In the genomic region with DNA sequence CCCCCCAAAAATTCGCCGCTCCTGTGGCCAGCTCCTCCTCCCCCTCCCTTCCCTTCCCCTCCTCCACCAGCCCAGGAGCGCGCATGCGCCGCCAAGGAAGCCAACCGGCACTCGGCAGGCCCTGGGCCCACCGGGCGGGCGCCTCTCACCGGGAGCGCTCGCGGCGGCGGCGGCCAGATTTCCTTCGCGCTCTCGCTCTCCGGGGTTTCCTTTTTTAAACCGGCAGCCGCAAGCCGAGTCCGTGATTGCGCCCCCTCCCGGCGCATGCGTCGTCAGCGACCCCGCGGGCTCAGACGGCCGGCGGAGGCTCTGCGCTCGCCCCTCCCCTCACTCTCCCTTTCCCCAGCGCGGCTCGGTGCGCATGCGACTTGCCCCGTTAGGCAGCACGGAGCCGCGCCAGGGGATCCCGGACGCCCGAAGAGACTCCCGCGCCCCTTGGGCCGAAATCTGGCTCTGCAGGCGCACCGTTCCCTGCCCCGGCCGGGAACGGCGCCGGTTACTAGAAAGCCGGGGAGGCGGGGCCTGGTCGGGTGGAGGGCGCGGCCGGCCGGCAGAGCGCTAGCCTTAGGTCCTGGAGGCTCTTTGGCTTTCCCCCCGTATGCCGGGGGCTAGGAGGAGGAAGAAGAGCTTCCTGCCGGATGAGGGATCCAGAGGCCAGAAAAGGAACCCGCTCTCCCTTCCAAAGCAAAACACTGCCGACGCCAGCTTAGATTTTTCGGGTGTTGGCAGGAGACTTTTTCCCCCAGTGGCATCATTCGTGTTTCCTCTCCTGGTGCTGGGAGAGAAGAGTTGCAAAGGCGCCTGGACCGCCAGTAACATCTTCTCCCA, we compare ENCODE assay signal across 8 cellular contexts. TPM values are rescaled to one million over a fixed set of nuclear protein-coding genes. Genes with fewer than 3 reads are reported as not detected.
DNase-seq lines count a peak whose midpoint lies in the region; ATAC-seq and TF ChIP-seq lines count a peak whose summit lies in the region.

A gene with protein sequence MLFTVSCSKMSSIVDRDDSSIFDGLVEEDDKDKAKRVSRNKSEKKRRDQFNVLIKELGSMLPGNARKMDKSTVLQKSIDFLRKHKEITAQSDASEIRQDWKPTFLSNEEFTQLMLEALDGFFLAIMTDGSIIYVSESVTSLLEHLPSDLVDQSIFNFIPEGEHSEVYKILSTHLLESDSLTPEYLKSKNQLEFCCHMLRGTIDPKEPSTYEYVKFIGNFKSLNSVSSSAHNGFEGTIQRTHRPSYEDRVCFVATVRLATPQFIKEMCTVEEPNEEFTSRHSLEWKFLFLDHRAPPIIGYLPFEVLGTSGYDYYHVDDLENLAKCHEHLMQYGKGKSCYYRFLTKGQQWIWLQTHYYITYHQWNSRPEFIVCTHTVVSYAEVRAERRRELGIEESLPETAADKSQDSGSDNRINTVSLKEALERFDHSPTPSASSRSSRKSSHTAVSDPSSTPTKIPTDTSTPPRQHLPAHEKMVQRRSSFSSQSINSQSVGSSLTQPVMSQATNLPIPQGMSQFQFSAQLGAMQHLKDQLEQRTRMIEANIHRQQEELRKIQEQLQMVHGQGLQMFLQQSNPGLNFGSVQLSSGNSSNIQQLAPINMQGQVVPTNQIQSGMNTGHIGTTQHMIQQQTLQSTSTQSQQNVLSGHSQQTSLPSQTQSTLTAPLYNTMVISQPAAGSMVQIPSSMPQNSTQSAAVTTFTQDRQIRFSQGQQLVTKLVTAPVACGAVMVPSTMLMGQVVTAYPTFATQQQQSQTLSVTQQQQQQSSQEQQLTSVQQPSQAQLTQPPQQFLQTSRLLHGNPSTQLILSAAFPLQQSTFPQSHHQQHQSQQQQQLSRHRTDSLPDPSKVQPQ (minus strand): TSS at position 277 of the 828 bp plus-strand sequence. CDS start 64,124 bp downstream, outside the sequence.

- peak within 1 kb of the TSS; percentile 92 to 99 (median 96) for H3K4me3 Mint-ChIP-seq in CD4-positive, alpha-beta memory T cell
- H3K4me3 Mint-ChIP-seq in activated CD8-positive, alpha-beta T cell treated with anti-CD3 and anti-CD28 coated beads, Interleukin-2, amount 10 ng/mL, durations not matched to agents 7 days and 5 days = peak within 1 kb of the TSS; percentile 88

- H3K27me3 Mint-ChIP-seq in CD4-positive, alpha-beta memory T cell = no peaks in the 10 kb centered on the region
- H3K27me3 Mint-ChIP-seq in activated CD8-positive, alpha-beta T cell treated with anti-CD3 and anti-CD28 coated beads, Interleukin-2, amount 10 ng/mL, durations not matched to agents 7 days and 5 days (ENCODE audit: low read depth) = peaks cover 20% of the 10 kb centered on the region

- intact Hi-C loops in CD4-positive, alpha-beta memory T cell (cut with micrococcal nuclease) = loop anchor here (1.0 to 10.0 kb wide), 11 partner anchors 65 to 1430 kb away; a partner anchor contains a TSS

- H3K9me3 ChIP-seq in CD4-positive, alpha-beta memory T cell (ENCODE audit: control insufficient read depth in 1 of 2, low read length in 2 of 2) = no peaks in the 10 kb centered on the region
- H3K9me3 ChIP-seq in ectodermal cell (ENCODE audit: control insufficient read depth, low read length) = no peaks in the 10 kb centered on the region
- no peaks in the 10 kb centered on the region for H3K9me3 ChIP-seq in lung (ENCODE audit: control insufficient read depth in 2 of 2, insufficient read depth in 1 of 2, low read length in 1 of 2)

- POLR2A ChIA-PET in CD4-positive, alpha-beta memory T cell (lab: Charles Lee; ENCODE audit: partially characterized antibody) = interaction anchor here (0.8 to 3.2 kb wide), 15 partner anchors 9 to 1431 kb away, joined by 3 to 53 read pairs (median 8); a partner anchor contains a TSS
- POLR2A ChIA-PET in activated CD8-positive, alpha-beta T cell treated with anti-CD3 and anti-CD28 coated beads, Interleukin-2, amount 10 ng/mL, durations not matched to agents 7 days and 5 days (lab: Charles Lee) = interaction anchor here (1.8 kb wide), 1 partner anchor 201 kb away, joined by 9 read pairs; a partner anchor contains a TSS

- ATAC-seq in GM19397 (IDR thresholded peaks at IDR 0.05; ENCODE audit: unreplicated experiment) (peak; percentile 79), HG03565 (IDR thresholded peaks at IDR 0.05; ENCODE audit: unreplicated experiment) (peak; percentile 67), lung (ENCODE audit: insufficient read depth, low FRiP score) (peak; percentile 89)
- peak; percentile 80 for ATAC-seq in activated CD8-positive, alpha-beta T cell treated with anti-CD3 and anti-CD28 coated beads, Interleukin-2, amount 10 ng/mL, durations not matched to agents 7 days and 5 days

- H3K27me3 ChIP-seq in CD4-positive, alpha-beta memory T cell (ENCODE audit: insufficient read depth, low read length) = no peaks in the 10 kb centered on the region
- H3K27me3 ChIP-seq in ectodermal cell (ENCODE audit: control insufficient read depth, insufficient read depth, low read length, poor library complexity, severe bottlenecking) (no peaks in the 10 kb centered on the region), lung (ENCODE audit: control insufficient read depth, insufficient read depth) (no peaks in the 10 kb centered on the region)

- CTCF ChIA-PET in CD4-positive, alpha-beta memory T cell (lab: Charles Lee; ENCODE audit: partially characterized antibody) = interaction anchor here (0.6 to 3.0 kb wide), 7 partner anchors 8 to 1431 kb away, joined by 3 to 20 read pairs (median 4); a partner anchor contains a TSS
- CTCF ChIA-PET in activated CD8-positive, alpha-beta T cell treated with anti-CD3 and anti-CD28 coated beads, Interleukin-2, amount 10 ng/mL, durations not matched to agents 7 days and 5 days (lab: Charles Lee) = interaction anchor here (1.0 to 1.5 kb wide), 2 partner anchors 10 to 12 kb away, joined by 3 to 5 read pairs; no protein-coding TSS in a partner anchor

- H3K4me1 Mint-ChIP-seq in CD4-positive, alpha-beta memory T cell = peaks cover 32 to 67% (median 42%) of the 10 kb centered on the region in 4 donors
- peaks cover 45% of the 10 kb centered on the region for H3K4me1 Mint-ChIP-seq in activated CD8-positive, alpha-beta T cell treated with anti-CD3 and anti-CD28 coated beads, Interleukin-2, amount 10 ng/mL, durations not matched to agents 7 days and 5 days (ENCODE audit: low read depth)

- peak; percentile 85 to 87 (median 85) for DNase-seq in CD4-positive, alpha-beta memory T cell
- DNase-seq in NCI-H748 treated with DMSO at 0.1 percent for 48 hours (lab: John Stamatoyannopoulos, UW) (peak; percentile 59), lung (ENCODE audit: low spot score) (peak; percentile 91)
- peak; percentile 81 for DNase-seq in activated CD8-positive, alpha-beta T cell treated with anti-CD3 and anti-CD28 coated beads, Interleukin-2, amount 10 ng/mL, durations not matched to agents 7 days and 5 days
- peak; percentile 69 to 80 (median 71) for DNase-seq in stimulated activated CD4-positive, alpha-beta T cell treated with anti-CD3 and anti-CD28 coated beads, TNF-alpha, amount 100 ng/mL, for 4 hours (ENCODE audit: low read depth in 3 of 3)

- H3K4me1 ChIP-seq in CD4-positive, alpha-beta memory T cell (ENCODE audit: insufficient read depth, low read length) = peaks cover 31% of the 10 kb centered on the region
- H3K4me1 ChIP-seq in ectodermal cell (ENCODE audit: control insufficient read depth, insufficient read depth, low read length) (peaks cover 8% of the 10 kb centered on the region), lung (ENCODE audit: control insufficient read depth in 2 of 2, insufficient read depth in 2 of 2, low read length in 2 of 2) (peaks cover 0 to 8% of the 10 kb centered on the region in 2 donors)

- H3K27ac Mint-ChIP-seq in CD4-positive, alpha-beta memory T cell = peak within 1 kb of the TSS; percentile 91 to 98 (median 95)
- H3K27ac Mint-ChIP-seq in activated CD8-positive, alpha-beta T cell treated with anti-CD3 and anti-CD28 coated beads, Interleukin-2, amount 10 ng/mL, durations not matched to agents 7 days and 5 days = peak within 1 kb of the TSS; percentile 87

- H3K36me3 ChIP-seq in CD4-positive, alpha-beta memory T cell (ENCODE audit: insufficient read depth, low read length) = no peaks in the 10 kb centered on the region
- H3K36me3 ChIP-seq in ectodermal cell (ENCODE audit: control insufficient read depth, insufficient read depth, low read length) (no peaks in the 10 kb centered on the region), lung (ENCODE audit: control insufficient read depth in 2 of 2, insufficient read depth in 2 of 2, low read length in 2 of 2) (no peaks in the 10 kb centered on the region)

- H3K36me3 Mint-ChIP-seq in CD4-positive, alpha-beta memory T cell = peaks cover 0 to 4% of the 10 kb centered on the region in 2 donors
- H3K36me3 Mint-ChIP-seq in activated CD8-positive, alpha-beta T cell treated with anti-CD3 and anti-CD28 coated beads, Interleukin-2, amount 10 ng/mL, durations not matched to agents 7 days and 5 days (ENCODE audit: low read depth) = no peaks in the 10 kb centered on the region

- peak within 1 kb of the TSS; percentile 75 for H3K27ac ChIP-seq in CD4-positive, alpha-beta memory T cell (ENCODE audit: low read depth, low read length)
- H3K27ac ChIP-seq in ectodermal cell (ENCODE audit: insufficient read depth, low read depth, low read length, poor library complexity, severe bottlenecking) = peak within 1 kb of the TSS; percentile 92
- peak within 1 kb of the TSS; percentile 97 to 98 for H3K27ac ChIP-seq in lung (ENCODE audit: low read depth in 1 of 2, low read length in 1 of 2)

- 0% methylated on average over 77 to 79 of the region's 79 CpGs for WGBS in ectodermal cell, 2 experiments
- 0% methylated on average over 60 to 79 of the region's 79 CpGs for WGBS in lung, 2 donors

- no peak for TF ChIP-seq CTCF in lung (IDR thresholded peaks at IDR 0.05; ENCODE audit: control extremely low read depth, extremely low read depth)

- peak within 1 kb of the TSS; percentile 72 to 90 for H3K4me3 ChIP-seq in CD4-positive, alpha-beta memory T cell (ENCODE audit: low read length in 2 of 2)
- H3K4me3 ChIP-seq in ectodermal cell (ENCODE audit: insufficient read depth, low read depth, low read length) = peak within 1 kb of the TSS; percentile 76
- peak within 1 kb of the TSS; percentile 71 for H3K4me3 ChIP-seq in lung

- H3K9me3 Mint-ChIP-seq in CD4-positive, alpha-beta memory T cell = no peaks in the 10 kb centered on the region
- H3K9me3 Mint-ChIP-seq in activated CD8-positive, alpha-beta T cell treated with anti-CD3 and anti-CD28 coated beads, Interleukin-2, amount 10 ng/mL, durations not matched to agents 7 days and 5 days (ENCODE audit: insufficient read depth) = no peaks in the 10 kb centered on the region

RNA-seq across cellular contexts. Expression of the gene that starts here (rescaled TPM):
- 10 to 100 TPM; 15.2 to 15.4 TPM for total RNA-seq in CD4-positive, alpha-beta memory T cell
- polyA plus RNA-seq in CD4-positive, alpha-beta memory T cell = 1 to 10 TPM; 2.1 to 4.4 TPM
- 1 to 10 TPM; 7.1 to 9.3 TPM for total RNA-seq in activated CD8-positive, alpha-beta T cell treated with anti-CD3 and anti-CD28 coated beads, Interleukin-2, amount 10 ng/mL, durations not matched to agents 7 days and 5 days
- 20.8 TPM for polyA plus RNA-seq in ectodermal cell (2013, experiment 1 of 4)
- polyA plus RNA-seq in ectodermal cell (2013, experiment 2 of 4) = 18.4 TPM
- 12.2 TPM for polyA plus RNA-seq in ectodermal cell (2013, experiment 3 of 4)
- polyA plus RNA-seq in ectodermal cell (2013, experiment 4 of 4) = 16.7 TPM
- 10 to 100 TPM; 22.2 to 29.7 TPM for total RNA-seq in lung
- 1 to 10 TPM; 6.2 to 7.2 TPM for polyA plus RNA-seq in lung

Comparison
In these comparisons a context has a peak if more than half of its experiments do, and no peak if none do; other contexts are left out.
1. Peak in every context shown above with its lines: DNase-seq, ATAC-seq, H3K4me3 ChIP-seq and H3K27ac ChIP-seq.